Comparison of ENCODE assay signal across 7 cellular contexts in the genomic region with DNA sequence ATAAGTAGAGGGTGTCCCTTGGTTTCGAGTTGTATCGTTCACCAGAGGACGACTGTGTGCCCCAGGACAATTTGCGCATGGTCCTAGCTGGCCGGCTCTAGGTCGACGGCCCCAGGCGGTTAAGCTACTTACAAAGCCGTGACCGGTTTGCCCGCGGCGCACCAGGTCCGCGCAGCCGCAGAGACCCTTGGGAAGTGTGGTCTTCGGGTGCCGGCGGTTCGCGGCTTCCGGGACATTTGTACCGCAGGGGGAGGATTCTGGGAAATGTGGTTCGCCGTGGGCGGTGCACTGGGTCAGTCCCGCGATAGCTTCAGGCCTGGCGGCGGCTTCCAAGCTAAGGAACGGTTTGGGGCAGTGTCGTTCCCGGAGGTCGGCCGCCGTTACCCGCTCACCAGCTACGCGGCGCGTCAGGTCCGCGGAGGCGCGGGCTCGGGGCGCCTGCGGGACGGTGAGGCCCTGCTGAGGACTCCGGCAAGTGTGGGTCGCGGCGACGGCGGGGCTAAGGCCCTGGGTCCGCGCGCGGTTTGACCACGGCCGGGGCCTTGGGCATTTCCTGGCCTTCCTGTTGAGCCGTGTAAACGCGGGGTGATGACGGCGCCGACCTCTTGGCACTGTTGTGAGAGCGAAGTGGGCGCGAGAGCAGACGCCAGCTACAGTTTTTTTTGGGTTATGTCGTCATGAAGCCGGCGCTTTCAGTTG.
DNase-seq lines count a peak whose midpoint lies in the region; ATAC-seq and TF ChIP-seq lines count a peak whose summit lies in the region.

A gene (plus strand): TSS at position 293 of the 699 bp plus-strand sequence. CDS start 1,127 bp downstream, outside the sequence.

- peak; percentile 83 for DNase-seq in NCI-H187 treated with DMSO at 0.1 percent for 48 hours (lab: John Stamatoyannopoulos, UW)
- peak; percentile 86 for DNase-seq in T-helper 9 cell
- DNase-seq in astrocyte of the cerebellum (ENCODE audit: low read depth): peak; percentile 92
- DNase-seq in hepatic stellate cell (ENCODE audit: low spot score): peak; percentile 95
- peak; percentile 100 for DNase-seq in retina

- in situ Hi-C loops in astrocyte of the cerebellum (cut with HindIII; ENCODE audit: low sequenced_read_pairs): no loop called here

- H3K4me3 ChIP-seq in astrocyte of the cerebellum (ENCODE audit: low read depth, low read length): peak within 1 kb of the TSS; percentile 67

- ATAC-seq in GM18502 (IDR thresholded peaks at IDR 0.05; ENCODE audit: poor library complexity, unreplicated experiment) (peak; percentile 88), HG02938 (IDR thresholded peaks at IDR 0.05; ENCODE audit: unreplicated experiment) (peak; percentile 87)

- TF ChIP-seq CTCF in astrocyte of the cerebellum (IDR thresholded peaks at IDR 0.05; ENCODE audit: low read depth, low read length, missing control alignments): no peak

Comparison
In these comparisons a context has a peak if more than half of its experiments do, and no peak if none do; other contexts are left out.
1. Peak in every context shown above with its lines: DNase-seq, ATAC-seq and H3K4me3 ChIP-seq.